ENCODE assay signal across 8 cellular contexts in the genomic region with DNA sequence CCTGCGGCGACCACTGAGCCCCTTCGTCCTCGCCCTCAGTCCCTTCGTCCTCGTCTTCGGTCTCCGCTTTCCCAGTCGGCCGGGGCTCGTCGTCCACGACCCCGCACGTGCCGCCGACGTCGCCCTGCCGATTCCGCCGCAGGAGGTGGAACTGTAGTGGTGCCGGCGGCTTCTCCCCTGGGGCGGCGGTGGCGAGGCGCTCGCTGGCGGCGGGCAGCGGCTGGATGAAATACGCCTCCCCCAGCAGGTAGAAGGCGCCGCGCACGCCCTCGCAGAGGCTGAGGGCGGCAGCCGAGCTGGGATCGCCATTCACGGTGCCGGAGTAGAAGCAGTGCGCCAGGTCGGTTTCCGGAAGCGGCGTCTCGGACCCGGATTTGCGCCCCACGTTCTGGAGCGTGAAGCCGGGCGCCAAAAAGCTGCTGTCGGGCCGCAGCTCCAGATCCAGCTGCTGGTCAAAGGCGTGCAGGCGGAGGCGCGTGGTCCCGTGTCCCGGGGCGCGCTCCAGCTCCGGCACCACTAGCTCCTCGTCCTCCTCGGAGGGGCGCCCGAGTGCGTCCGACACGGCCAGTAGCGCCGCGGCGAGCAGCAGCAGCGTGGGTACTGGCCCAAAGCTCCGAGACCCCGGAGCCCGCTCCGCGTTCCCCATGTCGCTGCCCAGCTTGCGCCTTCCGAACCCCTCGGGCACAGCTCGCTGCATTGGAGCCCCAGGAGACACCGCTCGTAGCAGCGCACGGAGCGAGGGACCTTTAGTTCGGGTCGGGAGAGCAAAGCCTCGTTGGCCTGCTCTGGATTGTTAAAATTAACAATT. TPM values are rescaled to one million over a fixed set of nuclear protein-coding genes. Genes with fewer than 3 reads are reported as not detected.
DNase-seq lines count a peak whose midpoint lies in the region; ATAC-seq, FAIRE-seq and TF ChIP-seq lines count a peak whose summit lies in the region.

No MANE protein-coding gene starts in this region.

- H3K4me3 Mint-ChIP-seq in activated T-helper 17 cell treated with anti-CD3 and anti-CD28 coated beads, Interleukin-2, amount 50 U/mL, for 72 hours: peak overlapping the region; percentile 75

- DNase-seq in AG10803 (ENCODE audit: low read depth) (peak; percentile 44), HTR-8/SVneo (ENCODE audit: insufficient read length, low spot score) (peak; percentile 10), cardiac muscle cell (ENCODE audit: low read depth in 1 of 2, low spot score in 1 of 2) (peak; percentile 61 to 68), nucleus accumbens (lab: John Stamatoyannopoulos, UW) (peak in 42 of 56 donors; percentile 23 to 76 (median 50)), SIG-M5 (lab: John Stamatoyannopoulos, UW) (no peak)
- no peak for DNase-seq in stimulated activated CD4-positive, alpha-beta T cell treated with anti-CD3 and anti-CD28 coated beads, Interleukin-2, amount 100 ng/mL, for 48 hours
- no peak for DNase-seq in stimulated activated naive CD4-positive, alpha-beta T cell treated with Interleukin-2 at 50 U/mL for 16 hours (lab: John Stamatoyannopoulos, UW)

- TF ChIP-seq CTCF in AG10803 (conservative IDR thresholded peaks at IDR 0.05; ENCODE audit: low read length): peak; percentile 8; the same call in 1 of the 2 replicates
- TF ChIP-seq CTCF in cardiac muscle cell (IDR thresholded peaks at IDR 0.05; ENCODE audit: low read depth, low read length): peak; percentile 21

- no peaks in the 10 kb centered on the region for H3K27me3 ChIP-seq in cardiac muscle cell

- H3K4me1 ChIP-seq in cardiac muscle cell (ENCODE audit: low read depth): peaks cover 32% of the 10 kb centered on the region

- H3K9me3 ChIP-seq in cardiac muscle cell (ENCODE audit: low read depth): no peaks in the 10 kb centered on the region

- FAIRE-seq in HTR-8/SVneo (lab: Jason Lieb, UNC): no peak

- H3K4me3 ChIP-seq in AG10803 (ENCODE audit: low read length): peak overlapping the region; percentile 98
- H3K4me3 ChIP-seq in cardiac muscle cell: peak overlapping the region; percentile 97

- H3K27ac Mint-ChIP-seq in activated T-helper 17 cell treated with anti-CD3 and anti-CD28 coated beads, Interleukin-2, amount 50 U/mL, for 72 hours: no peak overlapping the region

- ATAC-seq in activated T-helper 17 cell treated with anti-CD3 and anti-CD28 coated beads, Interleukin-2, amount 50 U/mL, for 72 hours (replicated peaks): no peak

- H3K36me3 Mint-ChIP-seq in activated T-helper 17 cell treated with anti-CD3 and anti-CD28 coated beads, Interleukin-2, amount 50 U/mL, for 72 hours (ENCODE audit: low read depth): peaks cover 5% of the 10 kb centered on the region

- peaks cover 71% of the 10 kb centered on the region for H3K27me3 Mint-ChIP-seq in activated T-helper 17 cell treated with anti-CD3 and anti-CD28 coated beads, Interleukin-2, amount 50 U/mL, for 72 hours

- H3K9me3 Mint-ChIP-seq in activated T-helper 17 cell treated with anti-CD3 and anti-CD28 coated beads, Interleukin-2, amount 50 U/mL, for 72 hours: no peaks in the 10 kb centered on the region

- peak overlapping the region; percentile 75 for H3K27ac ChIP-seq in cardiac muscle cell

- H3K36me3 ChIP-seq in cardiac muscle cell: peaks cover 32% of the 10 kb centered on the region

- peaks cover 15% of the 10 kb centered on the region for H3K4me1 Mint-ChIP-seq in activated T-helper 17 cell treated with anti-CD3 and anti-CD28 coated beads, Interleukin-2, amount 50 U/mL, for 72 hours

RNA-seq across cellular contexts. Expression of gene ADAMTS1, which starts 0.7 kb away (rescaled TPM):
- total RNA-seq in activated T-helper 17 cell treated with anti-CD3 and anti-CD28 coated beads, Interleukin-2, amount 50 U/mL, for 72 hours: under 1 TPM in 1 of 2 donors, not detected in 1; 0.05 TPM
- 155 and 185 TPM in 2 replicates for total RNA-seq in cardiac muscle cell
- 154 and 179 TPM in 2 replicates for polyA plus RNA-seq in cardiac muscle cell

Comparison
In these comparisons a context has a peak if more than half of its experiments do, and no peak if none do; other contexts are left out.
1. DNase-seq: peak in AG10803 (single experiment), HTR-8/SVneo (single experiment), cardiac muscle cell (2 of 2) and nucleus accumbens (42 of 56); none in stimulated activated CD4-positive, alpha-beta T cell treated with anti-CD3 and anti-CD28 coated beads, Interleukin-2, amount 100 ng/mL, for 48 hours (0 of 2), SIG-M5 (single experiment) and stimulated activated naive CD4-positive, alpha-beta T cell treated with Interleukin-2 at 50 U/mL for 16 hours (single experiment).
2. RNA of gene ADAMTS1, which starts 0.7 kb away (total RNA-seq): 155 to 185 TPM in cardiac muscle cell; 0.05 TPM in activated T-helper 17 cell treated with anti-CD3 and anti-CD28 coated beads, Interleukin-2, amount 50 U/mL, for 72 hours; every median in the first group is over 100 times any median in the second.